1 cellular context compared by ENCODE assay signal in genomic region chr11:532512-533048, GRCh38.
TF ChIP-seq lines count a peak whose summit lies in the region.

No MANE protein-coding gene starts in this region.

TF ChIP-seq in HepG2, 621 proteins besides CTCF, POLR2A, EP300 and RAD21:
- TF ChIP-seq FOXP4 (CRISPR knock-in tag; IDR thresholded peaks at IDR 0.05) (no peak), PRDM10 (CRISPR knock-in tag; IDR thresholded peaks at IDR 0.05; ENCODE audit: low read depth) (no peak), TERF1 (CRISPR knock-in tag; IDR thresholded peaks at IDR 0.05) (no peak), AGO2 (optimal IDR thresholded peaks at IDR 0.05; ENCODE audit: low read depth, low read length) (peak; percentile 7), SRSF4 (IDR thresholded peaks at IDR 0.05; ENCODE audit: low read depth, low read length, poor library complexity, severe bottlenecking) (no peak), AGO1 (IDR thresholded peaks at IDR 0.05; ENCODE audit: low read depth, low read length, poor library complexity, severe bottlenecking) (peak; percentile 59), ZNF598 (CRISPR knock-in tag; IDR thresholded peaks at IDR 0.05; ENCODE audit: borderline replicate concordance) (no peak), JUNB (CRISPR knock-in tag; IDR thresholded peaks at IDR 0.05; ENCODE audit: borderline replicate concordance) (no peak), ZNF619 (CRISPR knock-in tag; IDR thresholded peaks at IDR 0.05) (no peak), RBFOX2 (IDR thresholded peaks at IDR 0.05; ENCODE audit: low read depth, low read length) (peak; percentile 43; the same call in 1 of the 2 replicates), TRAFD1 (CRISPR knock-in tag; IDR thresholded peaks at IDR 0.05; ENCODE audit: borderline replicate concordance) (no peak), ZBTB25 (CRISPR knock-in tag; IDR thresholded peaks at IDR 0.05) (no peak), RORA (CRISPR knock-in tag; IDR thresholded peaks at IDR 0.05) (no peak), TAF1 (CRISPR knock-in tag; IDR thresholded peaks at IDR 0.05) (no peak), SMAD1 (CRISPR knock-in tag; IDR thresholded peaks at IDR 0.05; ENCODE audit: borderline replicate concordance, low read depth) (no peak)
TF ChIP-seq in HepG2: peak in this region for 3.
